14 cellular contexts compared by ENCODE assay signal in the genomic region with DNA sequence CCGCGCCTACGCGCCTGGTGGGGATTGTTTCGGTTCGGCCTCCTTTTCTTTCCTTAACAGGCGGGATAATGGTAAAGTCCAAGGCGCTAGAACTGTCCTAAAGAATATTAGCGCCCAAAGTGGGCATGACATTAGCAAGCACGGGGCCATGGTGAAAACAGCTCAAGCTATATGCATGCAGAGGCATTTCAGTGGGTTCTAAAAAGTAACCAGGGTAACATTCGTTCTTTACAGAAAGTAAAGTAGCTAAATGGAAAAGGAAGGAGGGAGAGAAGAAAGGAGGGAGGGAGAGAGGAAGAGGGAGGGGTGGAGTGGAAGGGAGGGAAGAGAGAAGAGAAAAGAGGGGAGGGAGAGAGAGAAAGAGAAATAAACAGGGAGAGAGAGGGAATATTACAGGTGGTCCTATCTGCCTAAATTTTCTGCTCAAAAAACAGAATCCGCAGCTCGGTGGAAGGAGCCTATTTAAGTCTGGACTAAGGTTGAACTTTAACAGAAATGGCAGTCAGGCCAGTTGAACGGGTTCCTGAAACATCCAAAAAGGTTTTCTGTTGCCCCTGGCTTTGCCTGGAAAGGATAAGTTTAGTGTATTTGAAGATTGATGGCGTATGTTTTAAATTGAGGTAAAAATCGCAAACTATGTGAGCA. TPM values are rescaled to one million over a fixed set of nuclear protein-coding genes. Genes with fewer than 3 reads are reported as not detected.
DNase-seq lines count a peak whose midpoint lies in the region; ATAC-seq, FAIRE-seq and TF ChIP-seq lines count a peak whose summit lies in the region.
"Had no signal": no experiment of that assay in that cellular context is flagged by ENCODE, and none has a peak within 500 bp of the region (broad histone marks: within the 10 kb centered on the region; RNA-seq: fewer than 3 reads in every experiment).

No MANE protein-coding gene starts in this region.

- CTCF ChIA-PET in activated CD4-positive, alpha-beta memory T cell treated with anti-CD3 and anti-CD28 coated beads, Interleukin-2, amount 10 ng/mL, durations not matched to agents 7 days and 5 days (lab: Charles Lee) = interaction anchor here (0.6 kb wide), 1 partner anchor 801 kb away, joined by 6 read pairs; no protein-coding TSS in a partner anchor
- CTCF ChIA-PET in activated CD4-positive, alpha-beta memory T cell treated with anti-CD3 and anti-CD28 coated beads for 36 hours (lab: Charles Lee) = interaction anchor here (0.8 kb wide), 1 partner anchor 1200 kb away, joined by 3 read pairs; no protein-coding TSS in a partner anchor

- no peak overlapping the region for H3K27ac Mint-ChIP-seq in activated CD4-positive, alpha-beta memory T cell treated with anti-CD3 and anti-CD28 coated beads, Interleukin-2, amount 10 ng/mL, durations not matched to agents 7 days and 5 days
- no peak overlapping the region for H3K27ac Mint-ChIP-seq in activated CD4-positive, alpha-beta memory T cell treated with anti-CD3 and anti-CD28 coated beads for 36 hours
- H3K27ac Mint-ChIP-seq in activated T-helper 1 cell treated with anti-CD3 and anti-CD28 coated beads, Interleukin-12 subunit alpha, Interleukin-12 subunit beta, Interleukin-2, Interleukin-4 antibody, amounts not matched to agents 30 ng/mL and 10 ng/mL and 1 ng/mL, durations not matched to agents 14 hours and 24 hours and 36 hours = peak overlapping the region; percentile 45
- peak overlapping the region; percentile 44 for H3K27ac Mint-ChIP-seq in stimulated activated naive B cell treated with anti-CD40 and anti-IgM and Interleukin-4, amounts not matched to agents 10 μg/mL and 1 μg/mL and 100 μg/mL, for 72 hours
- H3K27ac Mint-ChIP-seq: activated T-helper 17 cell treated with anti-CD3 and anti-CD28 coated beads, Interleukin-2, amount 50 U/mL, for 72 hours had no signal

- peaks cover 10% of the 10 kb centered on the region for H3K4me1 Mint-ChIP-seq in activated CD4-positive, alpha-beta memory T cell treated with anti-CD3 and anti-CD28 coated beads, Interleukin-2, amount 10 ng/mL, durations not matched to agents 7 days and 5 days
- H3K4me1 Mint-ChIP-seq in activated CD4-positive, alpha-beta memory T cell treated with anti-CD3 and anti-CD28 coated beads for 36 hours (ENCODE audit: low read depth) = peaks cover 13% of the 10 kb centered on the region
- H3K4me1 Mint-ChIP-seq in activated T-helper 1 cell treated with anti-CD3 and anti-CD28 coated beads, Interleukin-12 subunit alpha, Interleukin-12 subunit beta, Interleukin-2, Interleukin-4 antibody, amounts not matched to agents 30 ng/mL and 10 ng/mL and 1 ng/mL, durations not matched to agents 14 hours and 24 hours and 36 hours (ENCODE audit: low read depth) = peaks cover 11% of the 10 kb centered on the region
- peaks cover 18 to 25% of the 10 kb centered on the region in 2 donors for H3K4me1 Mint-ChIP-seq in stimulated activated naive B cell treated with anti-CD40 and anti-IgM and Interleukin-4, amounts not matched to agents 10 μg/mL and 1 μg/mL and 100 μg/mL, for 72 hours
- H3K4me1 Mint-ChIP-seq: activated T-helper 17 cell treated with anti-CD3 and anti-CD28 coated beads, Interleukin-2, amount 50 U/mL, for 72 hours had no signal

- POLR2A ChIA-PET in activated CD4-positive, alpha-beta memory T cell treated with anti-CD3 and anti-CD28 coated beads, Interleukin-2, amount 10 ng/mL, durations not matched to agents 7 days and 5 days (lab: Charles Lee) = no interaction called here
- POLR2A ChIA-PET in activated CD4-positive, alpha-beta memory T cell treated with anti-CD3 and anti-CD28 coated beads for 36 hours (lab: Charles Lee) = no interaction called here

- no peaks in the 10 kb centered on the region for H3K9me3 ChIP-seq in kidney (ENCODE audit: control insufficient read depth in 1 of 2, low read length in 2 of 2)

- peak overlapping the region; percentile 83 to 89 for H3K27ac ChIP-seq in kidney (ENCODE audit: low read depth in 2 of 2, low read length in 2 of 2)
- H3K27ac ChIP-seq: parathyroid adenoma had no signal

- ATAC-seq in stimulated activated naive B cell treated with anti-CD40 and anti-IgM and Interleukin-4, amounts not matched to agents 10 μg/mL and 1 μg/mL and 100 μg/mL, for 72 hours (replicated peaks) = no peak
- ATAC-seq in GM18867 (IDR thresholded peaks at IDR 0.05; ENCODE audit: unreplicated experiment) = no peak
- ATAC-seq: activated T-helper 17 cell treated with anti-CD3 and anti-CD28 coated beads, Interleukin-2, amount 50 U/mL, for 72 hours had no signal

- H3K4me1 ChIP-seq in kidney (ENCODE audit: control insufficient read depth in 1 of 2, insufficient read depth in 1 of 2, low read depth in 1 of 2, low read length in 2 of 2) = peaks cover 0 to 3% of the 10 kb centered on the region in 2 donors
- H3K4me1 ChIP-seq: parathyroid adenoma had no signal

- DNase-seq in activated CD4-positive, alpha-beta memory T cell treated with anti-CD3 and anti-CD28 coated beads, Interleukin-2, amount 10 ng/mL, durations not matched to agents 7 days and 5 days = no peak
- no peak for DNase-seq in activated CD4-positive, alpha-beta memory T cell treated with anti-CD3 and anti-CD28 coated beads for 36 hours
- no peak for DNase-seq in activated T-helper 1 cell treated with anti-CD3 and anti-CD28 coated beads, Interleukin-12 subunit alpha, Interleukin-12 subunit beta, Interleukin-2, Interleukin-4 antibody, amounts not matched to agents 30 ng/mL and 10 ng/mL and 1 ng/mL, durations not matched to agents 14 hours and 24 hours and 36 hours (ENCODE audit: low spot score)
- DNase-seq in kidney = peak; percentile 68
- DNase-seq in stimulated activated naive B cell treated with anti-CD40 and anti-IgM and Interleukin-4, amounts not matched to agents 10 μg/mL and 1 μg/mL and 100 μg/mL, for 72 hours = no peak
- no peak for DNase-seq in inferior parietal cortex (ENCODE audit: extremely low spot score)
- DNase-seq in NCI-H446 (lab: John Stamatoyannopoulos, UW) = no peak
- DNase-seq: central memory CD4-positive, alpha-beta T cell; DND-41; NCI-H446 treated with DMSO at 0.1 percent for 48 hours; SHP77 treated with DMSO at 0.1 percent for 48 hours had no signal

- peak overlapping the region; percentile 15 to 79 for H3K9ac ChIP-seq in kidney (ENCODE audit: low read length in 2 of 2)
- H3K9ac ChIP-seq: parathyroid adenoma had no signal

- no peak for FAIRE-seq in kidney (lab: Jason Lieb, UNC)

- no peak for TF ChIP-seq CTCF in kidney (IDR thresholded peaks at IDR 0.05; ENCODE audit: borderline replicate concordance, extremely low read depth, insufficient read depth)

- no peaks in the 10 kb centered on the region for H3K36me3 ChIP-seq in kidney (ENCODE audit: control insufficient read depth in 1 of 2, insufficient read depth in 2 of 2, low read length in 2 of 2)

- peaks cover 84% of the 10 kb centered on the region for H3K27me3 Mint-ChIP-seq in activated CD4-positive, alpha-beta memory T cell treated with anti-CD3 and anti-CD28 coated beads, Interleukin-2, amount 10 ng/mL, durations not matched to agents 7 days and 5 days
- peaks cover 77% of the 10 kb centered on the region for H3K27me3 Mint-ChIP-seq in activated CD4-positive, alpha-beta memory T cell treated with anti-CD3 and anti-CD28 coated beads for 36 hours
- peaks cover 82% of the 10 kb centered on the region for H3K27me3 Mint-ChIP-seq in activated T-helper 1 cell treated with anti-CD3 and anti-CD28 coated beads, Interleukin-12 subunit alpha, Interleukin-12 subunit beta, Interleukin-2, Interleukin-4 antibody, amounts not matched to agents 30 ng/mL and 10 ng/mL and 1 ng/mL, durations not matched to agents 14 hours and 24 hours and 36 hours (ENCODE audit: insufficient read depth)
- H3K27me3 Mint-ChIP-seq in stimulated activated naive B cell treated with anti-CD40 and anti-IgM and Interleukin-4, amounts not matched to agents 10 μg/mL and 1 μg/mL and 100 μg/mL, for 72 hours = peaks cover 75 to 85% of the 10 kb centered on the region in 2 donors

- H3K9me3 Mint-ChIP-seq in activated CD4-positive, alpha-beta memory T cell treated with anti-CD3 and anti-CD28 coated beads, Interleukin-2, amount 10 ng/mL, durations not matched to agents 7 days and 5 days = no peaks in the 10 kb centered on the region
- H3K9me3 Mint-ChIP-seq in activated CD4-positive, alpha-beta memory T cell treated with anti-CD3 and anti-CD28 coated beads for 36 hours = no peaks in the 10 kb centered on the region
- H3K9me3 Mint-ChIP-seq in activated T-helper 1 cell treated with anti-CD3 and anti-CD28 coated beads, Interleukin-12 subunit alpha, Interleukin-12 subunit beta, Interleukin-2, Interleukin-4 antibody, amounts not matched to agents 30 ng/mL and 10 ng/mL and 1 ng/mL, durations not matched to agents 14 hours and 24 hours and 36 hours = no peaks in the 10 kb centered on the region
- H3K9me3 Mint-ChIP-seq in stimulated activated naive B cell treated with anti-CD40 and anti-IgM and Interleukin-4, amounts not matched to agents 10 μg/mL and 1 μg/mL and 100 μg/mL, for 72 hours = peaks cover 0 to 2% of the 10 kb centered on the region in 2 donors
- H3K9me3 Mint-ChIP-seq: activated T-helper 17 cell treated with anti-CD3 and anti-CD28 coated beads, Interleukin-2, amount 50 U/mL, for 72 hours had no signal

- intact Hi-C loops in activated CD4-positive, alpha-beta memory T cell treated with anti-CD3 and anti-CD28 coated beads for 36 hours (cut with micrococcal nuclease) = loop anchor here (10.0 kb wide), 1 partner anchor 106 kb away; the partner anchor contains the start of gene TFAP2D
- intact Hi-C loops in activated T-helper 1 cell treated with anti-CD3 and anti-CD28 coated beads, Interleukin-12 subunit alpha, Interleukin-12 subunit beta, Interleukin-2, Interleukin-4 antibody, amounts not matched to agents 30 ng/mL and 10 ng/mL and 1 ng/mL, durations not matched to agents 14 hours and 24 hours and 36 hours (cut with micrococcal nuclease) = loop anchor here (2.0 kb wide), 1 partner anchor 98 kb away; no protein-coding TSS in a partner anchor
- intact Hi-C loops in kidney (cut with DNase I) = no loop called here

- H3K36me3 Mint-ChIP-seq in activated CD4-positive, alpha-beta memory T cell treated with anti-CD3 and anti-CD28 coated beads, Interleukin-2, amount 10 ng/mL, durations not matched to agents 7 days and 5 days (ENCODE audit: low read depth) = no peaks in the 10 kb centered on the region
- H3K36me3 Mint-ChIP-seq in activated CD4-positive, alpha-beta memory T cell treated with anti-CD3 and anti-CD28 coated beads for 36 hours = no peaks in the 10 kb centered on the region
- peaks cover 1% of the 10 kb centered on the region for H3K36me3 Mint-ChIP-seq in activated T-helper 1 cell treated with anti-CD3 and anti-CD28 coated beads, Interleukin-12 subunit alpha, Interleukin-12 subunit beta, Interleukin-2, Interleukin-4 antibody, amounts not matched to agents 30 ng/mL and 10 ng/mL and 1 ng/mL, durations not matched to agents 14 hours and 24 hours and 36 hours (ENCODE audit: low read depth)
- H3K36me3 Mint-ChIP-seq in stimulated activated naive B cell treated with anti-CD40 and anti-IgM and Interleukin-4, amounts not matched to agents 10 μg/mL and 1 μg/mL and 100 μg/mL, for 72 hours = no peaks in the 10 kb centered on the region

- H3K4me3 Mint-ChIP-seq in activated CD4-positive, alpha-beta memory T cell treated with anti-CD3 and anti-CD28 coated beads, Interleukin-2, amount 10 ng/mL, durations not matched to agents 7 days and 5 days = peak overlapping the region; percentile 21
- H3K4me3 Mint-ChIP-seq in activated CD4-positive, alpha-beta memory T cell treated with anti-CD3 and anti-CD28 coated beads for 36 hours = no peak overlapping the region
- H3K4me3 Mint-ChIP-seq in activated T-helper 1 cell treated with anti-CD3 and anti-CD28 coated beads, Interleukin-12 subunit alpha, Interleukin-12 subunit beta, Interleukin-2, Interleukin-4 antibody, amounts not matched to agents 30 ng/mL and 10 ng/mL and 1 ng/mL, durations not matched to agents 14 hours and 24 hours and 36 hours = no peak overlapping the region
- peak overlapping the region in 1 of 2 donors; percentile 55 for H3K4me3 Mint-ChIP-seq in stimulated activated naive B cell treated with anti-CD40 and anti-IgM and Interleukin-4, amounts not matched to agents 10 μg/mL and 1 μg/mL and 100 μg/mL, for 72 hours
- H3K4me3 Mint-ChIP-seq: activated T-helper 17 cell treated with anti-CD3 and anti-CD28 coated beads, Interleukin-2, amount 50 U/mL, for 72 hours had no signal

- peak overlapping the region; percentile 50 to 69 for H3K4me3 ChIP-seq in kidney (ENCODE audit: low read length in 2 of 2)

RNA-seq across cellular contexts. Expression of gene TFAP2B, which starts 2.0 kb away (rescaled TPM):
- total RNA-seq in activated CD4-positive, alpha-beta memory T cell treated with anti-CD3 and anti-CD28 coated beads, Interleukin-2, amount 10 ng/mL, durations not matched to agents 7 days and 5 days = not detected
- total RNA-seq in activated CD4-positive, alpha-beta memory T cell treated with anti-CD3 and anti-CD28 coated beads for 36 hours = not detected
- not detected in 2 replicates for total RNA-seq in activated T-helper 1 cell treated with anti-CD3 and anti-CD28 coated beads, Interleukin-12 subunit alpha, Interleukin-12 subunit beta, Interleukin-2, Interleukin-4 antibody, amounts not matched to agents 30 ng/mL and 10 ng/mL and 1 ng/mL, durations not matched to agents 14 hours and 24 hours and 36 hours
- total RNA-seq in kidney = 25.3 TPM
- polyA plus RNA-seq in kidney (ENCODE audit: insufficient read depth, low read depth, low replicate concordance) = 11.6 TPM
- total RNA-seq: activated T-helper 17 cell treated with anti-CD3 and anti-CD28 coated beads, Interleukin-2, amount 50 U/mL, for 72 hours had no signal

Comparison
In these comparisons a context has a peak if more than half of its experiments do, and no peak if none do; other contexts are left out.
1. H3K27ac Mint-ChIP-seq: peak in activated T-helper 1 cell treated with anti-CD3 and anti-CD28 coated beads, Interleukin-12 subunit alpha, Interleukin-12 subunit beta, Interleukin-2, Interleukin-4 antibody, amounts not matched to agents 30 ng/mL and 10 ng/mL and 1 ng/mL, durations not matched to agents 14 hours and 24 hours and 36 hours (single experiment) and stimulated activated naive B cell treated with anti-CD40 and anti-IgM and Interleukin-4, amounts not matched to agents 10 μg/mL and 1 μg/mL and 100 μg/mL, for 72 hours (single experiment); none in activated CD4-positive, alpha-beta memory T cell treated with anti-CD3 and anti-CD28 coated beads, Interleukin-2, amount 10 ng/mL, durations not matched to agents 7 days and 5 days (single experiment) and activated CD4-positive, alpha-beta memory T cell treated with anti-CD3 and anti-CD28 coated beads for 36 hours (single experiment).
2. RNA of gene TFAP2B, which starts 2.0 kb away (total RNA-seq): 25.3 TPM in kidney (single experiment); not detected in activated CD4-positive, alpha-beta memory T cell treated with anti-CD3 and anti-CD28 coated beads, Interleukin-2, amount 10 ng/mL, durations not matched to agents 7 days and 5 days, not detected in activated CD4-positive, alpha-beta memory T cell treated with anti-CD3 and anti-CD28 coated beads for 36 hours and not detected in activated T-helper 1 cell treated with anti-CD3 and anti-CD28 coated beads, Interleukin-12 subunit alpha, Interleukin-12 subunit beta, Interleukin-2, Interleukin-4 antibody, amounts not matched to agents 30 ng/mL and 10 ng/mL and 1 ng/mL, durations not matched to agents 14 hours and 24 hours and 36 hours; every median in the first group is over 10 times any median in the second.